Comparison of ENCODE assay signal across 22 cellular contexts in the genomic region with DNA sequence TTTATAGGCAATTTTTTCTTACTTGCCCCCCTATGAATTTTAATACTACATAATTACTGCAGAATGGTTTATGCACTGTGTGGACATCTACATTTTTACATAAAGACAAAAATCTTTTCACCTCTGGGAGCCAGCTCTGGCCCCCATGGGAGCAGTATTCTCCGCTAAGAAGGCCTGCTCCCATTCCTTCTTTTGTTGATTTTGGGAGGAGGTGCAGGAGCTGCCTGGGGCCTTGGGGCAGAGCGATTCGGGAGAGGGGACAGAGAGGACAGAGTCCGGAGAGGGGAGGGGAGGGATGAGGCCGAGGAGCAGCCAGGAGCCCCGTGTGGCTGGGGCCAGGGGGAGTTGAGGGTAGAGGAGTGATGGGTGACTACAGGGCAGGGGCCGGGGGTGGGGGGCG.
"Had no signal": no experiment of that assay in that cellular context is flagged by ENCODE, and none has a peak within 500 bp of the region (broad histone marks: within the 10 kb centered on the region; RNA-seq: fewer than 3 reads in every experiment).

No MANE protein-coding gene starts in this region.

- H3K36me3 Mint-ChIP-seq: activated CD4-positive, alpha-beta memory T cell treated with anti-CD3 and anti-CD28 coated beads for 36 hours; activated naive CD4-positive, alpha-beta T cell treated with anti-CD3 and anti-CD28 coated beads, Interleukin-2, amount 10 ng/mL, durations not matched to agents 7 days and 5 days; activated naive CD8-positive, alpha-beta T cell treated with anti-CD3 and anti-CD28 coated beads, Interleukin-2, amount 10 ng/mL, durations not matched to agents 7 days and 5 days; immature natural killer cell had no signal

- H3K4me3 Mint-ChIP-seq: activated CD4-positive, alpha-beta memory T cell treated with anti-CD3 and anti-CD28 coated beads for 36 hours; activated CD4-positive, alpha-beta T cell treated with anti-CD3 and anti-CD28 coated beads, Interleukin-2, amount 10 ng/mL, durations not matched to agents 24 days and 14 days; activated naive CD4-positive, alpha-beta T cell treated with anti-CD3 and anti-CD28 coated beads, Interleukin-2, amount 10 ng/mL, durations not matched to agents 7 days and 5 days; activated naive CD8-positive, alpha-beta T cell treated with anti-CD3 and anti-CD28 coated beads, Interleukin-2, amount 10 ng/mL, durations not matched to agents 7 days and 5 days; activated T-cell treated with anti-CD3 and anti-CD28 coated beads, Interleukin-2, amount 50 U/mL, for 24 hours; effector memory CD8-positive, alpha-beta T cell; immature natural killer cell had no signal

- H3K4me1 Mint-ChIP-seq: activated CD4-positive, alpha-beta T cell treated with anti-CD3 and anti-CD28 coated beads, Interleukin-2, amount 10 ng/mL, durations not matched to agents 24 days and 14 days; activated naive CD8-positive, alpha-beta T cell treated with anti-CD3 and anti-CD28 coated beads, Interleukin-2, amount 10 ng/mL, durations not matched to agents 7 days and 5 days; immature natural killer cell had no signal

- DNase-seq: activated CD4-positive, alpha-beta memory T cell treated with anti-CD3 and anti-CD28 coated beads for 36 hours; activated CD4-positive, alpha-beta T cell treated with anti-CD3 and anti-CD28 coated beads, Interleukin-2, amount 10 ng/mL, durations not matched to agents 24 days and 14 days; activated CD4-positive, CD25-positive, alpha-beta regulatory T cell treated with anti-CD3 and anti-CD28 coated beads, Interleukin-2, amount 50 U/mL, for 72 hours; activated CD8-positive, alpha-beta memory T cell treated with anti-CD3 and anti-CD28 coated beads, Interleukin-2, amount 50 U/mL, for 48 hours; activated gamma-delta T cell; activated naive CD4-positive, alpha-beta T cell treated with anti-CD3 and anti-CD28 coated beads, Interleukin-2, amount 10 ng/mL, durations not matched to agents 7 days and 5 days; activated naive CD8-positive, alpha-beta T cell treated with anti-CD3 and anti-CD28 coated beads, Interleukin-2, amount 10 ng/mL, durations not matched to agents 7 days and 5 days; activated T-cell treated with anti-CD3 and anti-CD28 coated beads, Interleukin-2, amount 50 U/mL, for 24 hours; brain microvascular endothelial cell; cortex of kidney; effector memory CD8-positive, alpha-beta T cell; foreskin fibroblast; heart left ventricle; hypothalamus; immature natural killer cell; kidney; left colon; mammary epithelial cell; nucleus accumbens; spleen; stimulated activated naive CD4-positive, alpha-beta T cell; tibial artery had no signal

- H3K9me3 Mint-ChIP-seq: activated CD4-positive, alpha-beta memory T cell treated with anti-CD3 and anti-CD28 coated beads for 36 hours; activated CD4-positive, alpha-beta T cell treated with anti-CD3 and anti-CD28 coated beads, Interleukin-2, amount 10 ng/mL, durations not matched to agents 24 days and 14 days; activated naive CD4-positive, alpha-beta T cell treated with anti-CD3 and anti-CD28 coated beads, Interleukin-2, amount 10 ng/mL, durations not matched to agents 7 days and 5 days; activated naive CD8-positive, alpha-beta T cell treated with anti-CD3 and anti-CD28 coated beads, Interleukin-2, amount 10 ng/mL, durations not matched to agents 7 days and 5 days; activated T-cell treated with anti-CD3 and anti-CD28 coated beads, Interleukin-2, amount 50 U/mL, for 24 hours; effector memory CD8-positive, alpha-beta T cell; immature natural killer cell had no signal

- FAIRE-seq: kidney had no signal

- H3K27ac Mint-ChIP-seq: activated CD4-positive, alpha-beta memory T cell treated with anti-CD3 and anti-CD28 coated beads for 36 hours; activated CD4-positive, alpha-beta T cell treated with anti-CD3 and anti-CD28 coated beads, Interleukin-2, amount 10 ng/mL, durations not matched to agents 24 days and 14 days; activated naive CD4-positive, alpha-beta T cell treated with anti-CD3 and anti-CD28 coated beads, Interleukin-2, amount 10 ng/mL, durations not matched to agents 7 days and 5 days; activated naive CD8-positive, alpha-beta T cell treated with anti-CD3 and anti-CD28 coated beads, Interleukin-2, amount 10 ng/mL, durations not matched to agents 7 days and 5 days; activated T-cell treated with anti-CD3 and anti-CD28 coated beads, Interleukin-2, amount 50 U/mL, for 24 hours; effector memory CD8-positive, alpha-beta T cell; immature natural killer cell had no signal
